ENCODE assay signal across 15 cellular contexts in the genomic region with DNA sequence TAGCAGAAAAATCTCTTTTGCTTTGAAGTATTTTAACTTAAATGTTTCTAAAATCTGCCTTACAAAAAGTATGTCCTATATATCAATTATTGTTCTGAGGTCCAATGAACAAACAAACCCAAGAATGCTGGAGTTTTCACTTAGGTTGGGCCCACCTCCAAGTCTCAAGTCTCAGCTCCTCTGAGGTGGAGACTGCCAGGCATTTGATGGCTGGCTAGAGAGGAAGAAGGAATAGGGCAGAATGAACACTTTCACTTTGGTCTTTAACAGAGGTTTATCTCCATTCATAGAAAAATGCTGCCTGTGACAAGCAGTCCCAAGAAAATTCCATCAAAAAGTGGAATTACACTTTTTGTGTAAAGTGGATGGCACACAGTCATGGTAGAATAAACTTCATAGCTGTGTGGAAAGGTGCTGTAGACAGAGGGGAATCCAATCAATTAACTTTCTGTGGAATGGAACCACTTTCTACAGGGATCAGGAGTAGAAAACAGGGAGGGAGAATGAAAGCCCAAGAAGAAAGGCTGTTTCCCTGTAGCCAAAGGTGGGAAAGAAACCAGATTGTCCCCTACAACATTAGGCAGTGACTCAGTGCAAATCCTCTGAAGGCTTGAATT.
A peak's percentile ranks its signal among the peaks of the same experiment; 100 is the strongest.
DNase-seq lines count a peak whose midpoint lies in the region; ATAC-seq and TF ChIP-seq lines count a peak whose summit lies in the region.
"Had no signal": no experiment of that assay in that cellular context is flagged by ENCODE, and none has a peak within 500 bp of the region (broad histone marks: within the 10 kb centered on the region; RNA-seq: fewer than 3 reads in every experiment).

No MANE protein-coding gene starts in this region.

- POLR2A ChIA-PET in PC-3 (lab: Charles Lee; ENCODE audit: unreplicated experiment): no interaction called here

- DNase-seq in activated T-cell treated with anti-CD3 and anti-CD28 coated beads, Interleukin-2, amount 50 U/mL, for 24 hours: no peak
- DNase-seq in activated T-cell treated with anti-CD3 and anti-CD28 coated beads, Interleukin-2, amount 50 U/mL, for 4 hours: no peak
- DNase-seq in PC-3: no peak
- peak; percentile 48 for DNase-seq in choroid plexus epithelial cell (ENCODE audit: low read depth)
- DNase-seq in AG08395 (ENCODE audit: low spot score): no peak
- no peak for DNase-seq in NCI-H1092 treated with DMSO at 0.1 percent for 48 hours (lab: John Stamatoyannopoulos, UW)
- DNase-seq: activated CD8-positive, alpha-beta memory T cell treated with anti-CD3 and anti-CD28 coated beads, Interleukin-2, amount 50 U/mL, for 4 hours; effector CD8-positive, alpha-beta T cell; NCI-H1436 treated with DMSO at 0.1 percent for 48 hours; stimulated activated CD4-positive, alpha-beta T cell treated with anti-CD3 and anti-CD28 coated beads, Interleukin-2, amount 100 ng/mL, for 48 hours had no signal

- H3K9me2 ChIP-seq in PC-3 (replicated peaks; ENCODE audit: low read length): no peaks in the 10 kb centered on the region

- H3K4me3 ChIP-seq in PC-3 (ENCODE audit: low read length) (0 out of 2 replicates have a peak overlapping the region, but pooled peaks have one; percentile 11), choroid plexus epithelial cell (ENCODE audit: low read depth, low read length) (no peak overlapping the region)

- TF ChIP-seq CTCF in PC-3 (conservative IDR thresholded peaks at IDR 0.05; ENCODE audit: low read depth, low read length): no peak
- no peak for TF ChIP-seq CTCF in choroid plexus epithelial cell (conservative IDR thresholded peaks at IDR 0.05; ENCODE audit: low read depth, low read length)

- H2AFZ ChIP-seq in PC-3 (ENCODE audit: low read length): peak overlapping the region; percentile 62

- CTCF ChIA-PET in PC-3 (lab: Charles Lee): interaction anchor here (0.6 kb wide), 1 partner anchor 180 kb away, joined by 3 read pairs; no protein-coding TSS in a partner anchor

- H3K27me3 Mint-ChIP-seq in activated T-cell treated with anti-CD3 and anti-CD28 coated beads, Interleukin-2, amount 50 U/mL, for 24 hours: no peaks in the 10 kb centered on the region
- H3K27me3 Mint-ChIP-seq in activated T-cell treated with anti-CD3 and anti-CD28 coated beads, Interleukin-2, amount 50 U/mL, for 4 hours (ENCODE audit: low read depth): no peaks in the 10 kb centered on the region
- H3K27me3 Mint-ChIP-seq in stimulated activated memory B cell treated with anti-CD40 and anti-IgM and Interleukin-4, amounts not matched to agents 10 μg/mL and 1 μg/mL and 100 μg/mL, for 72 hours: no peaks in the 10 kb centered on the region
- H3K27me3 Mint-ChIP-seq: stimulated activated naive CD8-positive, alpha-beta T cell treated with anti-CD3 and anti-CD28 coated beads, Interleukin-15, Interleukin-2, amounts not matched to agents 100 ng/mL and 50 ng/mL, for 24 hours had no signal

- H3K9ac ChIP-seq in PC-3 (ENCODE audit: low read length): no peak overlapping the region

- H3K9me3 ChIP-seq in PC-3 (ENCODE audit: low read length): no peaks in the 10 kb centered on the region

- H3F3A ChIP-seq in PC-3 (ENCODE audit: low read length, unreplicated experiment): no peaks in the 10 kb centered on the region

- no peak overlapping the region for H3K27ac ChIP-seq in PC-3 (ENCODE audit: low read length)
- H3K27ac ChIP-seq: VCaP had no signal

- no peak overlapping the region for H3K4me3 Mint-ChIP-seq in activated T-cell treated with anti-CD3 and anti-CD28 coated beads, Interleukin-2, amount 50 U/mL, for 24 hours
- no peak overlapping the region for H3K4me3 Mint-ChIP-seq in activated T-cell treated with anti-CD3 and anti-CD28 coated beads, Interleukin-2, amount 50 U/mL, for 4 hours
- H3K4me3 Mint-ChIP-seq in stimulated activated memory B cell treated with anti-CD40 and anti-IgM and Interleukin-4, amounts not matched to agents 10 μg/mL and 1 μg/mL and 100 μg/mL, for 72 hours: no peak overlapping the region
- H3K4me3 Mint-ChIP-seq: stimulated activated naive CD8-positive, alpha-beta T cell treated with anti-CD3 and anti-CD28 coated beads, Interleukin-15, Interleukin-2, amounts not matched to agents 100 ng/mL and 50 ng/mL, for 24 hours had no signal

- peaks cover 33% of the 10 kb centered on the region for H3K4me1 Mint-ChIP-seq in activated T-cell treated with anti-CD3 and anti-CD28 coated beads, Interleukin-2, amount 50 U/mL, for 24 hours (ENCODE audit: low read depth)
- H3K4me1 Mint-ChIP-seq in activated T-cell treated with anti-CD3 and anti-CD28 coated beads, Interleukin-2, amount 50 U/mL, for 4 hours (ENCODE audit: low read depth): peaks cover 21% of the 10 kb centered on the region
- peaks cover 19% of the 10 kb centered on the region for H3K4me1 Mint-ChIP-seq in stimulated activated memory B cell treated with anti-CD40 and anti-IgM and Interleukin-4, amounts not matched to agents 10 μg/mL and 1 μg/mL and 100 μg/mL, for 72 hours

- ATAC-seq in activated T-cell treated with anti-CD3 and anti-CD28 coated beads, Interleukin-2, amount 50 U/mL, for 4 hours: no peak
- no peak for ATAC-seq in PC-3
- no peak for ATAC-seq in stimulated activated memory B cell treated with anti-CD40 and anti-IgM and Interleukin-4, amounts not matched to agents 10 μg/mL and 1 μg/mL and 100 μg/mL, for 72 hours
- ATAC-seq in esophagus mucosa: no peak

- intact Hi-C loops in PC-3 (cut with micrococcal nuclease): loop anchor here (5.0 kb wide), 2 partner anchors 181 to 706 kb away; no protein-coding TSS in a partner anchor

- no peaks in the 10 kb centered on the region for H4K20me1 ChIP-seq in PC-3 (ENCODE audit: low read length)

- H3K36me3 Mint-ChIP-seq in activated T-cell treated with anti-CD3 and anti-CD28 coated beads, Interleukin-2, amount 50 U/mL, for 24 hours (ENCODE audit: low read depth): no peaks in the 10 kb centered on the region
- H3K36me3 Mint-ChIP-seq in activated T-cell treated with anti-CD3 and anti-CD28 coated beads, Interleukin-2, amount 50 U/mL, for 4 hours (ENCODE audit: insufficient read depth): no peaks in the 10 kb centered on the region
- no peaks in the 10 kb centered on the region for H3K36me3 Mint-ChIP-seq in stimulated activated memory B cell treated with anti-CD40 and anti-IgM and Interleukin-4, amounts not matched to agents 10 μg/mL and 1 μg/mL and 100 μg/mL, for 72 hours
- H3K36me3 Mint-ChIP-seq: memory B cell had no signal

- H3K36me3 ChIP-seq in PC-3 (ENCODE audit: low read depth, low read length): no peaks in the 10 kb centered on the region

- H3K79me2 ChIP-seq in PC-3 (ENCODE audit: low read length): no peaks in the 10 kb centered on the region

- H3K27me3 ChIP-seq in PC-3 (ENCODE audit: low read length): no peaks in the 10 kb centered on the region

- H3K4me1 ChIP-seq in PC-3 (ENCODE audit: insufficient read depth, low read length): peaks cover 46% of the 10 kb centered on the region

- BruUV-seq in PC-3 (replicated peaks; lab: Mats Ljungman, UMichigan): no TSS peak

- H3K9me3 Mint-ChIP-seq in activated T-cell treated with anti-CD3 and anti-CD28 coated beads, Interleukin-2, amount 50 U/mL, for 24 hours: peaks cover 1% of the 10 kb centered on the region
- no peaks in the 10 kb centered on the region for H3K9me3 Mint-ChIP-seq in activated T-cell treated with anti-CD3 and anti-CD28 coated beads, Interleukin-2, amount 50 U/mL, for 4 hours
- no peaks in the 10 kb centered on the region for H3K9me3 Mint-ChIP-seq in stimulated activated memory B cell treated with anti-CD40 and anti-IgM and Interleukin-4, amounts not matched to agents 10 μg/mL and 1 μg/mL and 100 μg/mL, for 72 hours
- H3K9me3 Mint-ChIP-seq: memory B cell; stimulated activated naive CD8-positive, alpha-beta T cell treated with anti-CD3 and anti-CD28 coated beads, Interleukin-15, Interleukin-2, amounts not matched to agents 100 ng/mL and 50 ng/mL, for 24 hours had no signal

- H3K27ac Mint-ChIP-seq in activated T-cell treated with anti-CD3 and anti-CD28 coated beads, Interleukin-2, amount 50 U/mL, for 24 hours: peak overlapping the region; percentile 56
- H3K27ac Mint-ChIP-seq in stimulated activated memory B cell treated with anti-CD40 and anti-IgM and Interleukin-4, amounts not matched to agents 10 μg/mL and 1 μg/mL and 100 μg/mL, for 72 hours: peak overlapping the region; percentile 50
- H3K27ac Mint-ChIP-seq: memory B cell had no signal

- peak overlapping the region; percentile 48 for H3K4me2 ChIP-seq in PC-3 (ENCODE audit: low read length)
